ENCODE assay signal across 1 cellular context in the genomic region with DNA sequence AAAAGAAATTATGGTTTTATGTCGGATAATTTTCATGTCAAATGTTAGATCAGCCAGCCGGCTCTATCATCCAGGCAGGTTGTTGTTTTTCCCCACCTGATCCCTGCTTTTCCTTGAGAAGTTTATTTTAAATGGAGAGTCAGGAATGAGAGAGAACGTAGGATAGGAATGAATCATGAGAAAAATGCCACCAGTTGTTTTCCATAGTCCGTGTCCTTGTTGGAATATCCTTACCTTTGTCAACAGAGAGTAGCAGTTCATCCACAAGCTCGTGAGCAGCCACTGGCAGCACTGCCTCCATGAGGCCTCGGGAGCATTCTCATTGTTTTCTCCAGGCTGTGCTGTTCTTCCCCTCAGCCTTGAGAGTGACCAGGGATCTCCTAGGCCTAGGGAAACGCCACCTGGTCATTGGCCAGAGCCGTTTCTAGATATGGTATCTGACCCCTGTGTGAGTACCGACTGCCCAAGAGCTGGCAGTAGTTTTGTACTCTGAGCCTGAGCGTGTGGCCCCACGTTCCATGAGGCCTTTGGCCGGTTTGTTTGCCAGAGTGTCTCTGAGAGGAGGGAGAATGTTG.
TF ChIP-seq lines count a peak whose summit lies in the region.

No MANE protein-coding gene starts in this region.

TF ChIP-seq in SK-N-SH treated with all-trans-retinoic acid at 6 μM for 48 hours, 23 proteins besides CTCF, POLR2A, EP300 and RAD21 (continued from another document):
- TF ChIP-seq, protein P1, sequence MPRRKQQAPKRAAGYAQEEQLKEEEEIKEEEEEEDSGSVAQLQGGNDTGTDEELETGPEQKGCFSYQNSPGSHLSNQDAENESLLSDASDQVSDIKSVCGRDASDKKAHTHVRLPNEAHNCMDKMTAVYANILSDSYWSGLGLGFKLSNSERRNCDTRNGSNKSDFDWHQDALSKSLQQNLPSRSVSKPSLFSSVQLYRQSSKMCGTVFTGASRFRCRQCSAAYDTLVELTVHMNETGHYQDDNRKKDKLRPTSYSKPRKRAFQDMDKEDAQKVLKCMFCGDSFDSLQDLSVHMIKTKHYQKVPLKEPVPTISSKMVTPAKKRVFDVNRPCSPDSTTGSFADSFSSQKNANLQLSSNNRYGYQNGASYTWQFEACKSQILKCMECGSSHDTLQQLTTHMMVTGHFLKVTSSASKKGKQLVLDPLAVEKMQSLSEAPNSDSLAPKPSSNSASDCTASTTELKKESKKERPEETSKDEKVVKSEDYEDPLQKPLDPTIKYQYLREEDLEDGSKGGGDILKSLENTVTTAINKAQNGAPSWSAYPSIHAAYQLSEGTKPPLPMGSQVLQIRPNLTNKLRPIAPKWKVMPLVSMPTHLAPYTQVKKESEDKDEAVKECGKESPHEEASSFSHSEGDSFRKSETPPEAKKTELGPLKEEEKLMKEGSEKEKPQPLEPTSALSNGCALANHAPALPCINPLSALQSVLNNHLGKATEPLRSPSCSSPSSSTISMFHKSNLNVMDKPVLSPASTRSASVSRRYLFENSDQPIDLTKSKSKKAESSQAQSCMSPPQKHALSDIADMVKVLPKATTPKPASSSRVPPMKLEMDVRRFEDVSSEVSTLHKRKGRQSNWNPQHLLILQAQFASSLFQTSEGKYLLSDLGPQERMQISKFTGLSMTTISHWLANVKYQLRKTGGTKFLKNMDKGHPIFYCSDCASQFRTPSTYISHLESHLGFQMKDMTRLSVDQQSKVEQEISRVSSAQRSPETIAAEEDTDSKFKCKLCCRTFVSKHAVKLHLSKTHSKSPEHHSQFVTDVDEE (CRISPR knock-in tag; IDR thresholded peaks at IDR 0.05) = no peak
- TF ChIP-seq ZFP3 (CRISPR knock-in tag; IDR thresholded peaks at IDR 0.05) (peak; percentile 85), ZNF8 (CRISPR knock-in tag; IDR thresholded peaks at IDR 0.05) (no peak), ZNF565 (CRISPR knock-in tag; conservative IDR thresholded peaks at IDR 0.05; ENCODE audit: low read depth) (no peak), ZC3H10 (CRISPR knock-in tag; IDR thresholded peaks at IDR 0.05) (no peak), TCF4 (CRISPR knock-in tag; IDR thresholded peaks at IDR 0.05; ENCODE audit: borderline replicate concordance) (no peak), ESRRG (CRISPR knock-in tag; IDR thresholded peaks at IDR 0.05) (no peak), OSR1 (CRISPR knock-in tag; IDR thresholded peaks at IDR 0.05) (no peak), ARNTL (CRISPR knock-in tag; IDR thresholded peaks at IDR 0.05; ENCODE audit: borderline replicate concordance, low read depth) (no peak), PPARA (CRISPR knock-in tag; IDR thresholded peaks at IDR 0.05; ENCODE audit: borderline replicate concordance) (no peak), RARB (CRISPR knock-in tag; IDR thresholded peaks at IDR 0.05) (no peak), ZFP30 (CRISPR knock-in tag; IDR thresholded peaks at IDR 0.05) (no peak), ZNF70 (CRISPR knock-in tag; IDR thresholded peaks at IDR 0.05) (no peak), ISL1 (CRISPR knock-in tag; IDR thresholded peaks at IDR 0.05) (no peak; the same call in 1 of the 2 replicates)
- TF ChIP-seq, protein P2, sequence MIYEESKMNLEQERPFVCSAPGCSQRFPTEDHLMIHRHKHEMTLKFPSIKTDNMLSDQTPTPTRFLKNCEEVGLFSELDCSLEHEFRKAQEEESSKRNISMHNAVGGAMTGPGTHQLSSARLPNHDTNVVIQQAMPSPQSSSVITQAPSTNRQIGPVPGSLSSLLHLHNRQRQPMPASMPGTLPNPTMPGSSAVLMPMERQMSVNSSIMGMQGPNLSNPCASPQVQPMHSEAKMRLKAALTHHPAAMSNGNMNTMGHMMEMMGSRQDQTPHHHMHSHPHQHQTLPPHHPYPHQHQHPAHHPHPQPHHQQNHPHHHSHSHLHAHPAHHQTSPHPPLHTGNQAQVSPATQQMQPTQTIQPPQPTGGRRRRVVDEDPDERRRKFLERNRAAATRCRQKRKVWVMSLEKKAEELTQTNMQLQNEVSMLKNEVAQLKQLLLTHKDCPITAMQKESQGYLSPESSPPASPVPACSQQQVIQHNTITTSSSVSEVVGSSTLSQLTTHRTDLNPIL (CRISPR knock-in tag; IDR thresholded peaks at IDR 0.05; ENCODE audit: low read depth) = no peak
- TF ChIP-seq, protein P3, sequence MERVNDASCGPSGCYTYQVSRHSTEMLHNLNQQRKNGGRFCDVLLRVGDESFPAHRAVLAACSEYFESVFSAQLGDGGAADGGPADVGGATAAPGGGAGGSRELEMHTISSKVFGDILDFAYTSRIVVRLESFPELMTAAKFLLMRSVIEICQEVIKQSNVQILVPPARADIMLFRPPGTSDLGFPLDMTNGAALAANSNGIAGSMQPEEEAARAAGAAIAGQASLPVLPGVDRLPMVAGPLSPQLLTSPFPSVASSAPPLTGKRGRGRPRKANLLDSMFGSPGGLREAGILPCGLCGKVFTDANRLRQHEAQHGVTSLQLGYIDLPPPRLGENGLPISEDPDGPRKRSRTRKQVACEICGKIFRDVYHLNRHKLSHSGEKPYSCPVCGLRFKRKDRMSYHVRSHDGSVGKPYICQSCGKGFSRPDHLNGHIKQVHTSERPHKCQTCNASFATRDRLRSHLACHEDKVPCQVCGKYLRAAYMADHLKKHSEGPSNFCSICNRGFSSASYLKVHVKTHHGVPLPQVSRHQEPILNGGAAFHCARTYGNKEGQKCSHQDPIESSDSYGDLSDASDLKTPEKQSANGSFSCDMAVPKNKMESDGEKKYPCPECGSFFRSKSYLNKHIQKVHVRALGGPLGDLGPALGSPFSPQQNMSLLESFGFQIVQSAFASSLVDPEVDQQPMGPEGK (CRISPR knock-in tag; IDR thresholded peaks at IDR 0.05; ENCODE audit: borderline replicate concordance) = no peak
- TF ChIP-seq, protein P4, sequence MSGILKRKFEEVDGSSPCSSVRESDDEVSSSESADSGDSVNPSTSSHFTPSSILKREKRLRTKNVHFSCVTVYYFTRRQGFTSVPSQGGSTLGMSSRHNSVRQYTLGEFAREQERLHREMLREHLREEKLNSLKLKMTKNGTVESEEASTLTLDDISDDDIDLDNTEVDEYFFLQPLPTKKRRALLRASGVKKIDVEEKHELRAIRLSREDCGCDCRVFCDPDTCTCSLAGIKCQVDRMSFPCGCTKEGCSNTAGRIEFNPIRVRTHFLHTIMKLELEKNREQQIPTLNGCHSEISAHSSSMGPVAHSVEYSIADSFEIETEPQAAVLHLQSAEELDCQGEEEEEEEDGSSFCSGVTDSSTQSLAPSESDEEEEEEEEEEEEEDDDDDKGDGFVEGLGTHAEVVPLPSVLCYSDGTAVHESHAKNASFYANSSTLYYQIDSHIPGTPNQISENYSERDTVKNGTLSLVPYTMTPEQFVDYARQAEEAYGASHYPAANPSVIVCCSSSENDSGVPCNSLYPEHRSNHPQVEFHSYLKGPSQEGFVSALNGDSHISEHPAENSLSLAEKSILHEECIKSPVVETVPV (CRISPR knock-in tag; IDR thresholded peaks at IDR 0.05) = no peak
- TF ChIP-seq, protein P5, sequence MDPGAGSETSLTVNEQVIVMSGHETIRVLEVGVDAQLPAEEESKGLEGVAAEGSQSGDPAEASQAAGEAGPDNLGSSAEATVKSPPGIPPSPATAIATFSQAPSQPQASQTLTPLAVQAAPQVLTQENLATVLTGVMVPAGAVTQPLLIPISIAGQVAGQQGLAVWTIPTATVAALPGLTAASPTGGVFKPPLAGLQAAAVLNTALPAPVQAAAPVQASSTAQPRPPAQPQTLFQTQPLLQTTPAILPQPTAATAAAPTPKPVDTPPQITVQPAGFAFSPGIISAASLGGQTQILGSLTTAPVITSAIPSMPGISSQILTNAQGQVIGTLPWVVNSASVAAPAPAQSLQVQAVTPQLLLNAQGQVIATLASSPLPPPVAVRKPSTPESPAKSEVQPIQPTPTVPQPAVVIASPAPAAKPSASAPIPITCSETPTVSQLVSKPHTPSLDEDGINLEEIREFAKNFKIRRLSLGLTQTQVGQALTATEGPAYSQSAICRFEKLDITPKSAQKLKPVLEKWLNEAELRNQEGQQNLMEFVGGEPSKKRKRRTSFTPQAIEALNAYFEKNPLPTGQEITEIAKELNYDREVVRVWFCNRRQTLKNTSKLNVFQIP (CRISPR knock-in tag; IDR thresholded peaks at IDR 0.05; ENCODE audit: borderline replicate concordance, low read depth) = no peak
